Comparison of ENCODE assay signal across 29 cellular contexts in the genomic region with DNA sequence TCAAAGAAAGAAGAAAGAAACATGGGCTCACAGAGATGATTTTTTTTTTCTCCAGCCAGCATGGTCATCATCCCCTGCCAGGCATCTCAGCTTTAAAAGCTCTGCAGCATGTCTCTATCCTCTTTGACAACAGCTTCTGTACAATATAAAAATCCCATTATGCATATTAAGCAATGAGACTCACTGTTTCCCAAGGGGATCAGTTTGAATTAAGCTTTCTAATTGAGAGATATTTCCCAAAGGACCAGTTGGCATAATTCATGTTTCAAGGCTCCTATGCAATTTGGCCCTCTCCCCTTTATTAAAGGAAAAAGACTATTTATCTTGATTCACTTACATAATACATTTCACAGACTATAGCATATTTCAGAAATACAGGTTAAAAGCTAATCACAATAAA.
"Had no signal": no experiment of that assay in that cellular context is flagged by ENCODE, and none has a peak within 500 bp of the region (broad histone marks: within the 10 kb centered on the region; RNA-seq: fewer than 3 reads in every experiment).

No MANE protein-coding gene starts in this region.

- H3K4me1 ChIP-seq: ascending aorta had no signal

- DNase-seq: activated CD4-positive, alpha-beta T cell treated with anti-CD3 and anti-CD28 coated beads for 4 hours; activated CD8-positive, alpha-beta memory T cell treated with anti-CD3 and anti-CD28 coated beads, Interleukin-2, amount 50 U/mL, for 48 hours; activated CD8-positive, alpha-beta T cell treated with anti-CD3 and anti-CD28 coated beads for 36 hours; activated effector memory CD4-positive, alpha-beta T cell treated with Interleukin-2 at 50 U/mL for 16 hours; activated naive CD4-positive, alpha-beta T cell; activated naive CD8-positive, alpha-beta T cell treated with anti-CD3 and anti-CD28 coated beads, Interleukin-2, amount 50 U/mL, for 24 hours; activated T-cell treated with anti-CD3 and anti-CD28 coated beads, Interleukin-2, amount 50 U/mL, for 24 hours; amniotic stem cell; body of pancreas; central memory CD4-positive, alpha-beta T cell; cortex of kidney; Karpas-422; MM.1S; NCI-H1694; NCI-H2029 treated with DMSO at 0.1 percent for 48 hours; NCI-H2171; NCI-H2227 treated with DMSO at 0.1 percent for 48 hours; NCI-H446 treated with DMSO at 0.1 percent for 48 hours; NCI-H526 treated with DMSO at 0.1 percent for 48 hours; OCI-M1; RPMI8226 had no signal

- H3K4me3 Mint-ChIP-seq: activated CD8-positive, alpha-beta T cell treated with anti-CD3 and anti-CD28 coated beads for 36 hours; activated naive CD8-positive, alpha-beta T cell treated with anti-CD3 and anti-CD28 coated beads, Interleukin-2, amount 50 U/mL, for 24 hours; activated T-cell treated with anti-CD3 and anti-CD28 coated beads, Interleukin-2, amount 50 U/mL, for 24 hours; activated T-helper 1 cell treated with anti-CD3 and anti-CD28 coated beads, Interleukin-12 subunit alpha, Interleukin-12 subunit beta, Interleukin-2, Interleukin-4 antibody, amounts not matched to agents 30 ng/mL and 10 ng/mL and 1 ng/mL, durations not matched to agents 14 hours and 24 hours and 36 hours; T-helper 1 cell treated with Interleukin-12 subunit alpha and Interleukin-12 subunit beta and Interleukin-4 antibody, amounts not matched to agents 30 μg/mL and 1 μg/mL, for 36 hours had no signal

- H3K9me3 ChIP-seq: ascending aorta, body of pancreas had no signal

- H3K27ac ChIP-seq: ascending aorta, body of pancreas had no signal

- ATAC-seq: activated CD4-positive, CD25-positive, alpha-beta regulatory T cell treated with anti-CD3 and anti-CD28 coated beads, Interleukin-2, amount 50 U/mL, for 24 hours; activated CD8-positive, alpha-beta T cell treated with anti-CD3 and anti-CD28 coated beads for 36 hours; activated naive CD4-positive, alpha-beta T cell treated with anti-CD3 and anti-CD28 coated beads, Interleukin-2, amount 50 U/mL, for 72 hours; activated naive CD8-positive, alpha-beta T cell treated with anti-CD3 and anti-CD28 coated beads, Interleukin-2, amount 50 U/mL, for 24 hours; body of pancreas; K562; Panc1; Right ventricle myocardium inferior had no signal

- H3K27ac Mint-ChIP-seq: activated CD8-positive, alpha-beta T cell treated with anti-CD3 and anti-CD28 coated beads for 36 hours; activated naive CD4-positive, alpha-beta T cell treated with anti-CD3 and anti-CD28 coated beads, Interleukin-2, amount 50 U/mL, for 72 hours; activated naive CD8-positive, alpha-beta T cell treated with anti-CD3 and anti-CD28 coated beads, Interleukin-2, amount 50 U/mL, for 24 hours; activated T-cell treated with anti-CD3 and anti-CD28 coated beads, Interleukin-2, amount 50 U/mL, for 24 hours; activated T-helper 1 cell treated with anti-CD3 and anti-CD28 coated beads, Interleukin-12 subunit alpha, Interleukin-12 subunit beta, Interleukin-2, Interleukin-4 antibody, amounts not matched to agents 30 ng/mL and 10 ng/mL and 1 ng/mL, durations not matched to agents 14 hours and 24 hours and 36 hours; T-helper 1 cell treated with Interleukin-12 subunit alpha and Interleukin-12 subunit beta and Interleukin-4 antibody, amounts not matched to agents 30 μg/mL and 1 μg/mL, for 36 hours had no signal

- H3K4me3 ChIP-seq: ascending aorta, body of pancreas, K562 had no signal

- H3K36me3 ChIP-seq: ascending aorta had no signal

- H3K4me1 Mint-ChIP-seq: activated naive CD8-positive, alpha-beta T cell treated with anti-CD3 and anti-CD28 coated beads, Interleukin-2, amount 50 U/mL, for 24 hours had no signal

- H3K27me3 ChIP-seq: ascending aorta, body of pancreas had no signal

- H3K27me3 Mint-ChIP-seq: activated T-cell treated with anti-CD3 and anti-CD28 coated beads, Interleukin-2, amount 50 U/mL, for 24 hours had no signal
